In genomic region chr16:87384162-87384999, GRCh38 we compare ENCODE assay signal across 8 cellular contexts. TPM values are rescaled to one million over a fixed set of nuclear protein-coding genes. Genes with fewer than 3 reads are reported as not detected.
DNase-seq lines count a peak whose midpoint lies in the region; ATAC-seq, FAIRE-seq and TF ChIP-seq lines count a peak whose summit lies in the region.

No MANE protein-coding gene starts in this region.

- no peaks in the 10 kb centered on the region for H3K27me3 ChIP-seq in Caco-2 (replicated peaks; ENCODE audit: control insufficient read depth, insufficient read depth, low read length)
- H3K27me3 ChIP-seq in pancreas = no peaks in the 10 kb centered on the region

- H3K27ac Mint-ChIP-seq in Caco-2 (ENCODE audit: unreplicated experiment) = peak overlapping the region; percentile 97
- peak overlapping the region; percentile 94 for H3K27ac Mint-ChIP-seq in WTC11
- peak overlapping the region; percentile 91 for H3K27ac Mint-ChIP-seq in glutamatergic neuron (ENCODE audit: unreplicated experiment)

- 14 to 15% methylated on average over 62 to 69 of the region's 69 CpGs for WGBS in pancreas, 2 donors

- TF ChIP-seq CTCF in Caco-2 (IDR thresholded peaks at IDR 0.05; ENCODE audit: insufficient read depth in 1 of 2, low read depth in 1 of 2, low read length in 1 of 2, severe bottlenecking in 1 of 2, unreplicated experiment in 1 of 2) (no peak), WTC11 (IDR thresholded peaks at IDR 0.05) (no peak), glutamatergic neuron (IDR thresholded peaks at IDR 0.05; ENCODE audit: partially characterized antibody, unreplicated experiment) (no peak), pancreas (IDR thresholded peaks at IDR 0.05) (no peak)

- no peaks in the 10 kb centered on the region for H3K9me3 ChIP-seq in Caco-2
- no peaks in the 10 kb centered on the region for H3K9me3 ChIP-seq in pancreas

- intact Hi-C loops in Caco-2 (cut with micrococcal nuclease; ENCODE audit: unreplicated experiment) (loop anchor here (1.0 to 10.0 kb wide), 3 partner anchors 8 to 830 kb away; partner anchors contain the start of genes BANP, MAP1LC3B and MTHFSD), pancreas (cut with DNase I) (loop anchor here in 1 of 3 donors (10.0 kb wide), 1 partner anchor 60 kb away; no protein-coding TSS in a partner anchor)

- DNase-seq in Caco-2 (peak; percentile 77 to 83), WTC11 (ENCODE audit: low spot score) (peak; percentile 70), glutamatergic neuron (peak; percentile 73), pancreas (peak in 3 of 6 donors; percentile 68 to 89 (median 80)), COR-L47 (lab: John Stamatoyannopoulos, UW) (no peak)
- DNase-seq in effector CD4-positive, alpha-beta T cell = no peak

- H3K4me1 ChIP-seq in Caco-2 = peaks cover 46% of the 10 kb centered on the region
- peaks cover 25 to 38% (median 25%) of the 10 kb centered on the region in 3 donors for H3K4me1 ChIP-seq in pancreas

- H3K9me3 Mint-ChIP-seq in Caco-2 (ENCODE audit: unreplicated experiment) (no peaks in the 10 kb centered on the region), WTC11 (no peaks in the 10 kb centered on the region), glutamatergic neuron (ENCODE audit: unreplicated experiment) (peaks cover 20% of the 10 kb centered on the region)

- H3K36me3 ChIP-seq in Caco-2 (ENCODE audit: control insufficient read depth, insufficient read depth, low read length) = no peaks in the 10 kb centered on the region
- no peaks in the 10 kb centered on the region for H3K36me3 ChIP-seq in pancreas

- peaks cover 54% of the 10 kb centered on the region for H3K36me3 Mint-ChIP-seq in Caco-2 (ENCODE audit: insufficient read depth, unreplicated experiment)
- H3K36me3 Mint-ChIP-seq in WTC11 = peaks cover 5% of the 10 kb centered on the region
- no peaks in the 10 kb centered on the region for H3K36me3 Mint-ChIP-seq in glutamatergic neuron (ENCODE audit: unreplicated experiment)

- no peak for FAIRE-seq in pancreas (lab: Jason Lieb, UNC)

- peak overlapping the region; percentile 73 to 88 (median 80) for H3K27ac ChIP-seq in pancreas

- POLR2A ChIA-PET in Caco-2 (lab: Charles Lee) (interaction anchor here (0.5 to 2.8 kb wide), 10 partner anchors 9 to 567 kb away, joined by 3 to 38 read pairs (median 4); partner anchors contain the start of genes BANP and C16orf95), WTC11 (lab: Charles Lee) (interaction anchor here (0.9 to 2.3 kb wide), 5 partner anchors 9 to 86 kb away, joined by 3 to 9 read pairs (median 4); partner anchors contain the start of gene C16orf95)

- CTCF ChIA-PET in Caco-2 (lab: Charles Lee) (interaction anchor here (0.5 to 3.4 kb wide), 11 partner anchors 8 to 401 kb away, joined by 3 to 16 read pairs (median 4); partner anchors contain the start of genes C16orf95 and MAP1LC3B), WTC11 (lab: Charles Lee) (interaction anchor here (0.7 to 2.1 kb wide), 9 partner anchors 9 to 247 kb away, joined by 3 to 19 read pairs (median 4); partner anchors contain the start of gene C16orf95)

- H3K4me3 ChIP-seq in Caco-2 (ENCODE audit: low read depth, low read length) (peak overlapping the region; percentile 90), pancreas (peak overlapping the region; percentile 45 to 79 (median 72))

- H3K4me1 Mint-ChIP-seq in Caco-2 (ENCODE audit: low read depth, unreplicated experiment) (peaks cover 44% of the 10 kb centered on the region), WTC11 (peaks cover 39% of the 10 kb centered on the region), glutamatergic neuron (ENCODE audit: low read depth, unreplicated experiment) (peaks cover 42% of the 10 kb centered on the region)

- H3K4me3 Mint-ChIP-seq in Caco-2 (ENCODE audit: unreplicated experiment) (peak overlapping the region; percentile 82), WTC11 (peak overlapping the region; percentile 80), glutamatergic neuron (ENCODE audit: unreplicated experiment) (peak overlapping the region; percentile 79)

- BruUV-seq in Caco-2 (replicated peaks; lab: Mats Ljungman, UMichigan) = TSS peak; percentile 8

- ATAC-seq in GM19395 (IDR thresholded peaks at IDR 0.05; ENCODE audit: unreplicated experiment) (peak; percentile 36), HG03521 (IDR thresholded peaks at IDR 0.05; ENCODE audit: unreplicated experiment) (peak; percentile 2), WTC11 (peak; percentile 29), pancreas (peak; percentile 11 to 41 (median 36))

- H3K27me3 Mint-ChIP-seq in Caco-2 (ENCODE audit: insufficient read depth, unreplicated experiment) (peaks cover 2% of the 10 kb centered on the region), WTC11 (ENCODE audit: low read depth) (no peaks in the 10 kb centered on the region), glutamatergic neuron (ENCODE audit: unreplicated experiment) (peaks cover 19% of the 10 kb centered on the region)

TF ChIP-seq in WTC11, 78 proteins besides CTCF, POLR2A, EP300 and RAD21 (continues in another document):
- TF ChIP-seq ZNF232 (CRISPR knock-in tag; IDR thresholded peaks at IDR 0.05) (no peak), MYBL2 (CRISPR knock-in tag; IDR thresholded peaks at IDR 0.05) (peak; percentile 18), ZNF512 (CRISPR knock-in tag; IDR thresholded peaks at IDR 0.05; ENCODE audit: borderline replicate concordance) (no peak), JUN (CRISPR knock-in tag; IDR thresholded peaks at IDR 0.05) (no peak), ELF4 (CRISPR knock-in tag; IDR thresholded peaks at IDR 0.05; ENCODE audit: low read depth) (no peak), CREM (CRISPR knock-in tag; IDR thresholded peaks at IDR 0.05) (peak; percentile 36; the same call in 1 of the 2 replicates), E2F1 (CRISPR knock-in tag; IDR thresholded peaks at IDR 0.05) (no peak), IRF2 (CRISPR knock-in tag; IDR thresholded peaks at IDR 0.05; ENCODE audit: borderline replicate concordance, low read depth) (no peak), ZNF317 (CRISPR knock-in tag; IDR thresholded peaks at IDR 0.05; ENCODE audit: borderline replicate concordance, low read depth) (peak; percentile 31; the same call in 1 of the 2 replicates), SP1 (CRISPR knock-in tag; conservative IDR thresholded peaks at IDR 0.05) (no peak), HMGA2 (CRISPR knock-in tag; IDR thresholded peaks at IDR 0.05) (0 out of 2 replicates have a peak, but pooled peaks have one; percentile 28), NFYB (CRISPR knock-in tag; conservative IDR thresholded peaks at IDR 0.05; ENCODE audit: low read depth) (no peak)
- TF ChIP-seq, protein P1, sequence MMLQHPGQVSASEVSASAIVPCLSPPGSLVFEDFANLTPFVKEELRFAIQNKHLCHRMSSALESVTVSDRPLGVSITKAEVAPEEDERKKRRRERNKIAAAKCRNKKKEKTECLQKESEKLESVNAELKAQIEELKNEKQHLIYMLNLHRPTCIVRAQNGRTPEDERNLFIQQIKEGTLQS (CRISPR knock-in tag; conservative IDR thresholded peaks at IDR 0.05) = no peak
- TF ChIP-seq, protein P2, sequence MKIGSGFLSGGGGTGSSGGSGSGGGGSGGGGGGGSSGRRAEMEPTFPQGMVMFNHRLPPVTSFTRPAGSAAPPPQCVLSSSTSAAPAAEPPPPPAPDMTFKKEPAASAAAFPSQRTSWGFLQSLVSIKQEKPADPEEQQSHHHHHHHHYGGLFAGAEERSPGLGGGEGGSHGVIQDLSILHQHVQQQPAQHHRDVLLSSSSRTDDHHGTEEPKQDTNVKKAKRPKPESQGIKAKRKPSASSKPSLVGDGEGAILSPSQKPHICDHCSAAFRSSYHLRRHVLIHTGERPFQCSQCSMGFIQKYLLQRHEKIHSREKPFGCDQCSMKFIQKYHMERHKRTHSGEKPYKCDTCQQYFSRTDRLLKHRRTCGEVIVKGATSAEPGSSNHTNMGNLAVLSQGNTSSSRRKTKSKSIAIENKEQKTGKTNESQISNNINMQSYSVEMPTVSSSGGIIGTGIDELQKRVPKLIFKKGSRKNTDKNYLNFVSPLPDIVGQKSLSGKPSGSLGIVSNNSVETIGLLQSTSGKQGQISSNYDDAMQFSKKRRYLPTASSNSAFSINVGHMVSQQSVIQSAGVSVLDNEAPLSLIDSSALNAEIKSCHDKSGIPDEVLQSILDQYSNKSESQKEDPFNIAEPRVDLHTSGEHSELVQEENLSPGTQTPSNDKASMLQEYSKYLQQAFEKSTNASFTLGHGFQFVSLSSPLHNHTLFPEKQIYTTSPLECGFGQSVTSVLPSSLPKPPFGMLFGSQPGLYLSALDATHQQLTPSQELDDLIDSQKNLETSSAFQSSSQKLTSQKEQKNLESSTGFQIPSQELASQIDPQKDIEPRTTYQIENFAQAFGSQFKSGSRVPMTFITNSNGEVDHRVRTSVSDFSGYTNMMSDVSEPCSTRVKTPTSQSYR (CRISPR knock-in tag; IDR thresholded peaks at IDR 0.05) = 0 out of 2 replicates have a peak, but pooled peaks have one; percentile 24

RNA-seq across cellular contexts. Expression of gene FBXO31, which starts 0.8 kb away (rescaled TPM):
- 50.9 and 55.6 TPM in 2 replicates for total RNA-seq in Caco-2 (2022)
- total RNA-seq in WTC11 (2021) = 20.8 to 24.2 TPM (median 22.6 TPM) in 3 replicates
- total RNA-seq in glutamatergic neuron (ENCODE audit: unreplicated experiment) = 66.7 TPM
- 10 to 100 TPM; 18.8 to 37.3 (median 24.9) TPM for total RNA-seq in pancreas
- 10 to 100 TPM; 20.9 to 31.2 TPM for polyA plus RNA-seq in pancreas

RNA-seq across cellular contexts. Expression of gene MAP1LC3B, which starts 7.8 kb away (rescaled TPM):
- total RNA-seq in Caco-2 (2022) (64.7 and 72.3 TPM in 2 replicates), WTC11 (2021) (40.1 to 46.9 TPM (median 43.2 TPM) in 3 replicates), glutamatergic neuron (ENCODE audit: unreplicated experiment) (297 TPM), pancreas (10 to 100 TPM; 13.9 to 29.4 (median 19.6) TPM)
- polyA plus RNA-seq in pancreas = 10 to 100 TPM; 20.9 to 35.1 TPM

Comparison
In these comparisons a context has a peak if more than half of its experiments do, and no peak if none do; other contexts are left out.
1. DNase-seq: peak in Caco-2 (2 of 2), WTC11 (single experiment) and glutamatergic neuron (single experiment); none in effector CD4-positive, alpha-beta T cell (single experiment) and COR-L47 (single experiment).
2. Peak in every context shown above with its lines, with median percentiles within 50 percentile points of each other: H3K27ac Mint-ChIP-seq, H3K4me3 Mint-ChIP-seq and ATAC-seq.